Comparison of ENCODE assay signal across 8 cellular contexts in genomic region chr15:81106560-81106959, GRCh38. TPM values are rescaled to one million over a fixed set of nuclear protein-coding genes. Genes with fewer than 3 reads are reported as not detected.
DNase-seq lines count a peak whose midpoint lies in the region; ATAC-seq and TF ChIP-seq lines count a peak whose summit lies in the region.

No MANE protein-coding gene starts in this region.

- no peaks in the 10 kb centered on the region for H3K36me3 Mint-ChIP-seq in CD14-positive monocyte
- no peaks in the 10 kb centered on the region for H3K36me3 Mint-ChIP-seq in activated CD4-positive, alpha-beta T cell treated with anti-CD3 and anti-CD28 coated beads, Interleukin-2, amount 10 ng/mL, durations not matched to agents 24 days and 14 days (ENCODE audit: low read depth)

- intact Hi-C loops in CD14-positive monocyte (cut with micrococcal nuclease), result loop anchor here (2.0 to 10.0 kb wide), 3 partner anchors 114 to 160 kb away; no protein-coding TSS in a partner anchor
- intact Hi-C loops in activated CD4-positive, alpha-beta T cell treated with anti-CD3 and anti-CD28 coated beads, Interleukin-2, amount 10 ng/mL, durations not matched to agents 24 days and 14 days (cut with micrococcal nuclease), result loop anchor here (1.0 to 5.0 kb wide), 2 partner anchors 160 to 296 kb away; no protein-coding TSS in a partner anchor
- intact Hi-C loops in mucosa of descending colon (cut with DNase I, micrococcal nuclease), result loop anchor here (2.0 to 10.0 kb wide), 3 partner anchors 48 to 158 kb away; no protein-coding TSS in a partner anchor

- H3K9me3 Mint-ChIP-seq in CD14-positive monocyte, result no peaks in the 10 kb centered on the region
- H3K9me3 Mint-ChIP-seq in activated CD4-positive, alpha-beta T cell treated with anti-CD3 and anti-CD28 coated beads, Interleukin-2, amount 10 ng/mL, durations not matched to agents 24 days and 14 days, result no peaks in the 10 kb centered on the region

- no peak overlapping the region for H3K27ac ChIP-seq in tibial nerve

- H3K27ac Mint-ChIP-seq in CD14-positive monocyte, result peak overlapping the region in 1 of 7 donors; percentile 36
- no peak overlapping the region for H3K27ac Mint-ChIP-seq in activated CD4-positive, alpha-beta T cell treated with anti-CD3 and anti-CD28 coated beads, Interleukin-2, amount 10 ng/mL, durations not matched to agents 24 days and 14 days

- H3K4me1 Mint-ChIP-seq in CD14-positive monocyte, result peaks cover 6% of the 10 kb centered on the region
- peaks cover 12% of the 10 kb centered on the region for H3K4me1 Mint-ChIP-seq in activated CD4-positive, alpha-beta T cell treated with anti-CD3 and anti-CD28 coated beads, Interleukin-2, amount 10 ng/mL, durations not matched to agents 24 days and 14 days

- 40 to 43% methylated on average over 6 of the region's 6 CpGs for WGBS in tibial nerve, 2 donors

- peak in 1 of 2 donors; percentile 40 for TF ChIP-seq EP300 in tibial nerve (IDR thresholded peaks at IDR 0.05)

- H3K9me3 ChIP-seq in mucosa of descending colon (no peaks in the 10 kb centered on the region), tibial nerve (no peaks in the 10 kb centered on the region)

- ATAC-seq in GM21528 (IDR thresholded peaks at IDR 0.05; ENCODE audit: low FRiP score, unreplicated experiment) (peak; percentile 69), mucosa of descending colon (peak; percentile 67), GM21390 (IDR thresholded peaks at IDR 0.05; ENCODE audit: unreplicated experiment) (no peak)

- H3K4me1 ChIP-seq in mucosa of descending colon (ENCODE audit: low read depth) (no peaks in the 10 kb centered on the region), tibial nerve (peaks cover 0 to 11% (median 0%) of the 10 kb centered on the region in 4 donors)

- TF ChIP-seq POLR2A in tibial nerve (IDR thresholded peaks at IDR 0.05), result no peak

- H3K27me3 ChIP-seq in tibial nerve, result no peaks in the 10 kb centered on the region

- no peak overlapping the region for H3K4me3 Mint-ChIP-seq in CD14-positive monocyte
- no peak overlapping the region for H3K4me3 Mint-ChIP-seq in activated CD4-positive, alpha-beta T cell treated with anti-CD3 and anti-CD28 coated beads, Interleukin-2, amount 10 ng/mL, durations not matched to agents 24 days and 14 days

- TF ChIP-seq CTCF in CD14-positive monocyte (IDR thresholded peaks at IDR 0.05), result peak; percentile 81
- peak; percentile 48 for TF ChIP-seq CTCF in mucosa of descending colon (IDR thresholded peaks at IDR 0.05)
- TF ChIP-seq CTCF in tibial nerve (IDR thresholded peaks at IDR 0.05), result peak; percentile 66 to 86 (median 72)

- DNase-seq in CD14-positive monocyte (ENCODE audit: low spot score), result no peak
- peak; percentile 25 for DNase-seq in NCI-H345 treated with DMSO at 0.1 percent for 48 hours (lab: John Stamatoyannopoulos, UW; ENCODE audit: unreplicated experiment)
- DNase-seq in activated CD4-positive, alpha-beta T cell treated with anti-CD3 and anti-CD28 coated beads, Interleukin-2, amount 10 ng/mL, durations not matched to agents 24 days and 14 days, result peak; percentile 84
- DNase-seq in epidermal melanocyte (ENCODE audit: insufficient read length, low spot score), result peak; percentile 77
- DNase-seq in mucosa of descending colon, result peak in 2 of 3 donors; percentile 28 to 60
- DNase-seq in tibial nerve (ENCODE audit: low spot score in 2 of 2), result peak; percentile 33 to 74

- H3K4me3 ChIP-seq in mucosa of descending colon (no peak overlapping the region), tibial nerve (no peak overlapping the region)

- no peaks in the 10 kb centered on the region for H3K36me3 ChIP-seq in mucosa of descending colon (ENCODE audit: low read depth)
- H3K36me3 ChIP-seq in tibial nerve, result no peaks in the 10 kb centered on the region

- peaks cover 5 to 12% (median 8%) of the 10 kb centered on the region in 3 donors for H3K27me3 Mint-ChIP-seq in CD14-positive monocyte (ENCODE audit: low read depth in 3 of 3)
- H3K27me3 Mint-ChIP-seq in activated CD4-positive, alpha-beta T cell treated with anti-CD3 and anti-CD28 coated beads, Interleukin-2, amount 10 ng/mL, durations not matched to agents 24 days and 14 days, result peaks cover 38% of the 10 kb centered on the region

RNA-seq across cellular contexts. Expression of gene CFAP161, which starts 27.5 kb away (rescaled TPM):
- not detected for polyA plus RNA-seq in CD14-positive monocyte
- not detected in 2 replicates for total RNA-seq in activated CD4-positive, alpha-beta T cell treated with anti-CD3 and anti-CD28 coated beads, Interleukin-2, amount 10 ng/mL, durations not matched to agents 24 days and 14 days
- total RNA-seq in mucosa of descending colon (under 1 TPM in 1 of 3 donors, not detected in 2; 0.54 TPM), tibial nerve (under 1 TPM in 3 of 4 donors, not detected in 1; 0.39 to 0.90 (median 0.63) TPM)
